In the genomic region with DNA sequence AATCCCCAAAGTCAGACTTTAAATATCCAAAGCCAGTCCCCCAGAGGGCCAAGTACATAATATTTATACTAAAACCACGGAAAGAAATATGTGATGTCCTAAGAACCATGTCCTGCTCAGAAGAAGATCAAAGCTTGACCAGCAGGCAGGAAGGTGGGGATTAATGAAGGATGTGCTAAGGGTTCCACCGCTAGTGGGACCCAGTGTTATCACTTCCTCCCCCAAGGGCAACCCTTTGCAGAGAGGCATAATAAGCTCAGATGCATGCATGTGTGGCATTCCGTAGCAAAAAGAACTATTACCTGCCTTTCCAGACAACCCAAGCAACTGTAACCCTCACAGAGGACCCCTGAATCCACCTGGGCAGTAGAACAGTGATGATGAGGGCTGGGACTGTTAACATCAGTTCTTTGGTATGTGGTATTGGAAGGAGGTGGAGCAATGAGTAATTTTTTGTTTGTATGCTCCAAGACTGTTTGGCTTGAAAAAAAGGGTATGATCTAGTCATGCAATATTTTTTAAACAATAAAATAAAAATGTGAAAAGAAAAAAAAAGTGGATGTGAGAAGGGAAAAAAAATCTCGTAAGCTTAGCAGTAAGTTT, we compare ENCODE assay signal across 17 cellular contexts.
DNase-seq lines count a peak whose midpoint lies in the region; FAIRE-seq and TF ChIP-seq lines count a peak whose summit lies in the region.
"Had no signal": no experiment of that assay in that cellular context is flagged by ENCODE, and none has a peak within 500 bp of the region (broad histone marks: within the 10 kb centered on the region; RNA-seq: fewer than 3 reads in every experiment).

No MANE protein-coding gene starts in this region.

- no peak overlapping the region for H2AFZ ChIP-seq in osteoblast (ENCODE audit: low read length)

- H3K27me3 ChIP-seq in bronchial epithelial cell (ENCODE audit: control insufficient read depth, insufficient read depth, low read length) (no peaks in the 10 kb centered on the region), osteoblast (ENCODE audit: insufficient read depth, low read length) (no peaks in the 10 kb centered on the region)
- H3K27me3 ChIP-seq: SJSA1 had no signal

- H3K4me3 ChIP-seq in bronchial epithelial cell (ENCODE audit: low read depth, low read length) (no peak overlapping the region), osteoblast (ENCODE audit: insufficient read depth, low read length) (no peak overlapping the region)
- H3K4me3 ChIP-seq: left ventricle myocardium inferior, mucosa of descending colon, SJSA1, skin epidermis, thoracic aorta had no signal

- TF ChIP-seq CTCF in bronchial epithelial cell (IDR thresholded peaks at IDR 0.05; ENCODE audit: insufficient read depth, low read length, severe bottlenecking): no peak
- no peak for TF ChIP-seq CTCF in osteoblast (IDR thresholded peaks at IDR 0.05; ENCODE audit: extremely low read depth, low read depth, low read length)

- no peak overlapping the region for H3K4me2 ChIP-seq in osteoblast (ENCODE audit: insufficient read depth, low read length)

- FAIRE-seq in bronchial epithelial cell (lab: Jason Lieb, UNC): peak; percentile 70

- no peaks in the 10 kb centered on the region for H3K36me3 ChIP-seq in bronchial epithelial cell (ENCODE audit: control insufficient read depth, insufficient read depth, low read length)
- H3K36me3 ChIP-seq in osteoblast (ENCODE audit: insufficient read depth, low read length): no peaks in the 10 kb centered on the region
- H3K36me3 ChIP-seq: left ventricle myocardium inferior, SJSA1, thoracic aorta had no signal

- no peaks in the 10 kb centered on the region for H3K9me3 ChIP-seq in osteoblast (ENCODE audit: low read depth, low read length)
- H3K9me3 ChIP-seq: mucosa of descending colon, SJSA1, thoracic aorta had no signal

- no peak overlapping the region for H3K27ac ChIP-seq in osteoblast (ENCODE audit: low read depth, low read length)
- H3K27ac ChIP-seq: left ventricle myocardium inferior, SJSA1, skin epidermis had no signal

- H3K79me2 ChIP-seq in osteoblast (ENCODE audit: insufficient read depth, low read length): no peaks in the 10 kb centered on the region

- H4K20me1 ChIP-seq in osteoblast (ENCODE audit: insufficient read depth, low read length): no peaks in the 10 kb centered on the region

- peak; percentile 42 for DNase-seq in ELR (ENCODE audit: low read depth)
- DNase-seq in HPDE6-E6E7 (ENCODE audit: extremely low spot score): peak; percentile 39
- DNase-seq in bronchial epithelial cell (ENCODE audit: low read depth): peak; percentile 83
- DNase-seq in osteoblast (ENCODE audit: insufficient read length, low spot score, missing footprints): peak; percentile 58
- DNase-seq in activated CD8-positive, alpha-beta memory T cell treated with anti-CD3 and anti-CD28 coated beads, Interleukin-2, amount 50 U/mL, for 48 hours: no peak
- DNase-seq in NCI-H187 (lab: John Stamatoyannopoulos, UW): no peak
- DNase-seq in foreskin melanocyte: no peak
- DNase-seq: CD8-positive, alpha-beta memory T cell; effector CD8-positive, alpha-beta T cell; head of caudate nucleus; left ventricle myocardium inferior; mucosa of descending colon; NCI-H748 treated with DMSO at 0.1 percent for 48 hours; stimulated activated naive CD4-positive, alpha-beta T cell had no signal

- peaks cover 24% of the 10 kb centered on the region for H3K4me1 ChIP-seq in osteoblast (ENCODE audit: insufficient read depth, low read length)
- H3K4me1 ChIP-seq: left ventricle myocardium inferior had no signal

Comparison
In these comparisons a context has a peak if more than half of its experiments do, and no peak if none do; other contexts are left out.
1. DNase-seq: peak in ELR (single experiment), HPDE6-E6E7 (single experiment), bronchial epithelial cell (single experiment) and osteoblast (single experiment); none in activated CD8-positive, alpha-beta memory T cell treated with anti-CD3 and anti-CD28 coated beads, Interleukin-2, amount 50 U/mL, for 48 hours (single experiment), NCI-H187 (0 of 2) and foreskin melanocyte (single experiment).